36 cellular contexts compared by ENCODE assay signal in genomic region chr7:42543953-42544352, GRCh38.
"Had no signal": no experiment of that assay in that cellular context is flagged by ENCODE, and none has a peak within 500 bp of the region (broad histone marks: within the 10 kb centered on the region; RNA-seq: fewer than 3 reads in every experiment).

No MANE protein-coding gene starts in this region.

- H3K9me3 Mint-ChIP-seq: activated T-helper 17 cell treated with anti-CD3 and anti-CD28 coated beads, Interleukin-2, amount 50 U/mL, for 72 hours had no signal

- ATAC-seq: activated CD4-positive, alpha-beta T cell treated with anti-CD3 and anti-CD28 coated beads for 36 hours; activated CD4-positive, CD25-positive, alpha-beta regulatory T cell treated with anti-CD3 and anti-CD28 coated beads, Interleukin-2, amount 50 U/mL, for 24 hours; activated CD8-positive, alpha-beta T cell treated with anti-CD3 and anti-CD28 coated beads, Interleukin-2, amount 10 ng/mL, durations not matched to agents 7 days and 5 days; activated naive CD8-positive, alpha-beta T cell treated with anti-CD3 and anti-CD28 coated beads, Interleukin-2, amount 50 U/mL, for 24 hours; activated T-cell treated with anti-CD3 and anti-CD28 coated beads, Interleukin-2, amount 50 U/mL, for 4 hours; activated T-cell treated with anti-CD3 and anti-CD28 coated beads, Interleukin-2, amount 50 U/mL, for 72 hours; activated T-helper 17 cell treated with anti-CD3 and anti-CD28 coated beads, Interleukin-2, amount 50 U/mL, for 72 hours had no signal

- H3K4me3 Mint-ChIP-seq: activated CD4-positive, alpha-beta memory T cell treated with anti-CD3 and anti-CD28 coated beads, Interleukin-2, amount 10 ng/mL, durations not matched to agents 7 days and 5 days; activated CD4-positive, alpha-beta T cell treated with anti-CD3 and anti-CD28 coated beads for 36 hours; activated CD4-positive, alpha-beta T cell treated with anti-CD3 and anti-CD28 coated beads, Interleukin-2, amount 10 ng/mL, durations not matched to agents 7 days and 5 days; activated CD8-positive, alpha-beta T cell treated with anti-CD3 and anti-CD28 coated beads, Interleukin-2, amount 10 ng/mL, durations not matched to agents 7 days and 5 days; activated naive CD4-positive, alpha-beta T cell treated with anti-CD3 and anti-CD28 coated beads for 36 hours; activated naive CD8-positive, alpha-beta T cell; activated naive CD8-positive, alpha-beta T cell treated with anti-CD3 and anti-CD28 coated beads, Interleukin-2, amount 10 ng/mL, durations not matched to agents 7 days and 5 days; activated naive CD8-positive, alpha-beta T cell treated with anti-CD3 and anti-CD28 coated beads, Interleukin-2, amount 50 U/mL, for 24 hours; activated T-cell treated with anti-CD3 and anti-CD28 coated beads, Interleukin-2, amount 50 U/mL, for 4 hours; activated T-cell treated with anti-CD3 and anti-CD28 coated beads, Interleukin-2, amount 50 U/mL, for 72 hours; activated T-helper 1 cell treated with anti-CD3 and anti-CD28 coated beads, Interleukin-12 subunit alpha, Interleukin-12 subunit beta, Interleukin-2, Interleukin-4 antibody, amounts not matched to agents 30 ng/mL and 10 ng/mL and 1 ng/mL, durations not matched to agents 14 hours and 24 hours and 36 hours; activated T-helper 17 cell treated with anti-CD3 and anti-CD28 coated beads, Interleukin-2, amount 50 U/mL, for 72 hours; brain; T-helper 1 cell treated with Interleukin-12 subunit alpha and Interleukin-12 subunit beta and Interleukin-4 antibody, amounts not matched to agents 30 μg/mL and 1 μg/mL, for 36 hours; T-helper 2 cell treated with Interferon-gamma antibody and Interleukin-4, amounts not matched to agents 5 μg/mL and 100 μg/mL, for 36 hours had no signal

- H3K4me1 Mint-ChIP-seq: activated CD4-positive, alpha-beta memory T cell treated with anti-CD3 and anti-CD28 coated beads, Interleukin-2, amount 10 ng/mL, durations not matched to agents 7 days and 5 days; activated CD4-positive, alpha-beta T cell treated with anti-CD3 and anti-CD28 coated beads for 36 hours; activated CD4-positive, alpha-beta T cell treated with anti-CD3 and anti-CD28 coated beads, Interleukin-2, amount 10 ng/mL, durations not matched to agents 7 days and 5 days; activated naive CD8-positive, alpha-beta T cell treated with anti-CD3 and anti-CD28 coated beads, Interleukin-2, amount 10 ng/mL, durations not matched to agents 7 days and 5 days; activated naive CD8-positive, alpha-beta T cell treated with anti-CD3 and anti-CD28 coated beads, Interleukin-2, amount 50 U/mL, for 24 hours; activated T-helper 17 cell treated with anti-CD3 and anti-CD28 coated beads, Interleukin-2, amount 50 U/mL, for 72 hours; brain had no signal

- H3K27me3 ChIP-seq: ascending aorta had no signal

- H3K27ac ChIP-seq: ascending aorta, VCaP had no signal

- H3K4me3 ChIP-seq: ascending aorta had no signal

- H3K36me3 ChIP-seq: ascending aorta had no signal

- H3K27ac Mint-ChIP-seq: activated CD4-positive, alpha-beta memory T cell treated with anti-CD3 and anti-CD28 coated beads, Interleukin-2, amount 10 ng/mL, durations not matched to agents 7 days and 5 days; activated CD4-positive, alpha-beta T cell treated with anti-CD3 and anti-CD28 coated beads for 36 hours; activated CD4-positive, alpha-beta T cell treated with anti-CD3 and anti-CD28 coated beads, Interleukin-2, amount 10 ng/mL, durations not matched to agents 7 days and 5 days; activated CD8-positive, alpha-beta T cell treated with anti-CD3 and anti-CD28 coated beads, Interleukin-2, amount 10 ng/mL, durations not matched to agents 7 days and 5 days; activated naive CD4-positive, alpha-beta T cell treated with anti-CD3 and anti-CD28 coated beads for 36 hours; activated naive CD8-positive, alpha-beta T cell; activated naive CD8-positive, alpha-beta T cell treated with anti-CD3 and anti-CD28 coated beads, Interleukin-2, amount 10 ng/mL, durations not matched to agents 7 days and 5 days; activated naive CD8-positive, alpha-beta T cell treated with anti-CD3 and anti-CD28 coated beads, Interleukin-2, amount 50 U/mL, for 24 hours; activated T-cell treated with anti-CD3 and anti-CD28 coated beads, Interleukin-2, amount 50 U/mL, for 72 hours; activated T-helper 1 cell treated with anti-CD3 and anti-CD28 coated beads, Interleukin-12 subunit alpha, Interleukin-12 subunit beta, Interleukin-2, Interleukin-4 antibody, amounts not matched to agents 30 ng/mL and 10 ng/mL and 1 ng/mL, durations not matched to agents 14 hours and 24 hours and 36 hours; activated T-helper 17 cell treated with anti-CD3 and anti-CD28 coated beads, Interleukin-2, amount 50 U/mL, for 72 hours; brain; T-helper 1 cell treated with Interleukin-12 subunit alpha and Interleukin-12 subunit beta and Interleukin-4 antibody, amounts not matched to agents 30 μg/mL and 1 μg/mL, for 36 hours; T-helper 2 cell treated with Interferon-gamma antibody and Interleukin-4, amounts not matched to agents 5 μg/mL and 100 μg/mL, for 36 hours had no signal

- H3K27me3 Mint-ChIP-seq: activated CD4-positive, alpha-beta memory T cell treated with anti-CD3 and anti-CD28 coated beads, Interleukin-2, amount 10 ng/mL, durations not matched to agents 7 days and 5 days; activated CD4-positive, alpha-beta T cell treated with anti-CD3 and anti-CD28 coated beads, Interleukin-2, amount 10 ng/mL, durations not matched to agents 7 days and 5 days; activated naive CD8-positive, alpha-beta T cell; activated naive CD8-positive, alpha-beta T cell treated with anti-CD3 and anti-CD28 coated beads, Interleukin-2, amount 10 ng/mL, durations not matched to agents 7 days and 5 days; activated naive CD8-positive, alpha-beta T cell treated with anti-CD3 and anti-CD28 coated beads, Interleukin-2, amount 50 U/mL, for 24 hours had no signal

- H3K36me3 Mint-ChIP-seq: activated naive CD8-positive, alpha-beta T cell; activated naive CD8-positive, alpha-beta T cell treated with anti-CD3 and anti-CD28 coated beads, Interleukin-2, amount 10 ng/mL, durations not matched to agents 7 days and 5 days; brain had no signal

- H3K4me1 ChIP-seq: ascending aorta had no signal

- H3K9me3 ChIP-seq: ascending aorta had no signal

- DNase-seq: activated CD4-positive, alpha-beta memory T cell treated with anti-CD3 and anti-CD28 coated beads, Interleukin-2, amount 10 ng/mL, durations not matched to agents 7 days and 5 days; activated CD4-positive, alpha-beta T cell treated with anti-CD3 and anti-CD28 coated beads for 1 hour; activated CD4-positive, alpha-beta T cell treated with anti-CD3 and anti-CD28 coated beads for 36 hours; activated CD4-positive, alpha-beta T cell treated with anti-CD3 and anti-CD28 coated beads for 48 hours; activated CD4-positive, alpha-beta T cell treated with anti-CD3 and anti-CD28 coated beads, Interleukin-2, amount 10 ng/mL, durations not matched to agents 7 days and 5 days; activated CD4-positive, alpha-beta T cell treated with anti-CD3 and anti-CD28 coated beads, Interleukin-2, amount 50 U/mL, for 48 hours; activated CD4-positive, CD25-positive, alpha-beta regulatory T cell; activated CD8-positive, alpha-beta memory T cell treated with anti-CD3 and anti-CD28 coated beads, Interleukin-2, amount 50 U/mL, for 4 hours; activated CD8-positive, alpha-beta T cell treated with anti-CD3 and anti-CD28 coated beads, Interleukin-2, amount 10 ng/mL, durations not matched to agents 7 days and 5 days; activated effector memory CD4-positive, alpha-beta T cell treated with anti-CD3 and anti-CD28 coated beads, Interleukin-2, amount 50 U/mL, for 16 hours; activated gamma-delta T cell treated with Interleukin-2 at 50 U/mL for 16 hours; activated naive CD4-positive, alpha-beta T cell; activated naive CD4-positive, alpha-beta T cell treated with anti-CD3 and anti-CD28 coated beads for 36 hours; activated naive CD4-positive, alpha-beta T cell treated with anti-CD3 and anti-CD28 coated beads, Interleukin-2, amount 50 U/mL, for 16 hours; activated naive CD8-positive, alpha-beta T cell treated with anti-CD3 and anti-CD28 coated beads, Interleukin-2, amount 10 ng/mL, durations not matched to agents 7 days and 5 days; activated naive CD8-positive, alpha-beta T cell treated with anti-CD3 and anti-CD28 coated beads, Interleukin-2, amount 50 U/mL, for 24 hours; activated T-cell treated with anti-CD3 and anti-CD28 coated beads for 4 hours; activated T-cell treated with anti-CD3 and anti-CD28 coated beads, Interleukin-2, amount 50 U/mL, for 1 hour; activated T-cell treated with anti-CD3 and anti-CD28 coated beads, Interleukin-2, amount 50 U/mL, for 4 hours; activated T-cell treated with anti-CD3 and anti-CD28 coated beads, Interleukin-2, amount 50 U/mL, for 72 hours; amygdala; anterior cingulate cortex; central memory CD4-positive, alpha-beta T cell; SW 1271; T-helper 1 cell; T-helper 2 cell; T-helper 9 cell had no signal
